Comparison of ENCODE assay signal across 7 cellular contexts in genomic region chr3:39146083-39146501, GRCh38. TPM values are rescaled to one million over a fixed set of nuclear protein-coding genes. Genes with fewer than 3 reads are reported as not detected.
DNase-seq lines count a peak whose midpoint lies in the region; ATAC-seq and TF ChIP-seq lines count a peak whose summit lies in the region.

No MANE protein-coding gene starts in this region.

- H3K27ac Mint-ChIP-seq in H9 = peak overlapping the region in 2 of 3 experiments; percentile 36 to 61; a peak in 2 of 7 replicates
- H3K27ac Mint-ChIP-seq in activated T-cell treated with anti-CD3 and anti-CD28 coated beads, Interleukin-2, amount 50 U/mL, for 72 hours = peak overlapping the region; percentile 60
- peak overlapping the region; percentile 1 to 59 for H3K27ac Mint-ChIP-seq in stimulated activated naive CD8-positive, alpha-beta T cell treated with anti-CD3 and anti-CD28 coated beads, Interleukin-15, amount 100 ng/mL, for 72 hours

- H3K4ac ChIP-seq in H9 (ENCODE audit: low read depth, low read length) = no peak overlapping the region

- H3K23me2 ChIP-seq in H9 (ENCODE audit: insufficient read length, low read depth, low read length, poor library complexity, severe bottlenecking) = no peaks in the 10 kb centered on the region

- H2AK5ac ChIP-seq in H9 (ENCODE audit: insufficient read length, low read length) = no peak overlapping the region

- no peak overlapping the region for H3K23ac ChIP-seq in H9 (ENCODE audit: insufficient read length, low read depth, low read length)

- H3K9me3 ChIP-seq in H9 (ENCODE audit: control insufficient read depth, low read depth, low read length) = no peaks in the 10 kb centered on the region

- H3K4me1 Mint-ChIP-seq in H9 = peaks cover 47 to 52% of the 10 kb centered on the region in 2 experiments
- H3K4me1 Mint-ChIP-seq in activated T-cell treated with anti-CD3 and anti-CD28 coated beads, Interleukin-2, amount 50 U/mL, for 72 hours (ENCODE audit: low read depth) = peaks cover 76% of the 10 kb centered on the region
- peaks cover 85% of the 10 kb centered on the region for H3K4me1 Mint-ChIP-seq in stimulated activated naive CD8-positive, alpha-beta T cell treated with anti-CD3 and anti-CD28 coated beads, Interleukin-15, amount 100 ng/mL, for 72 hours

- no peak overlapping the region for H3K4me3 Mint-ChIP-seq in H9
- H3K4me3 Mint-ChIP-seq in activated T-cell treated with anti-CD3 and anti-CD28 coated beads, Interleukin-2, amount 50 U/mL, for 72 hours = peak overlapping the region; percentile 41 to 93
- H3K4me3 Mint-ChIP-seq in stimulated activated naive CD8-positive, alpha-beta T cell treated with anti-CD3 and anti-CD28 coated beads, Interleukin-15, amount 100 ng/mL, for 72 hours = peak overlapping the region in 1 of 2 donors; percentile 63

- no peak overlapping the region for H2BK12ac ChIP-seq in H9 (ENCODE audit: insufficient read length, low read depth, low read length)

- no peaks in the 10 kb centered on the region for H4K20me1 ChIP-seq in H9 (ENCODE audit: control insufficient read depth, insufficient read depth, insufficient read length)

- H3K79me2 ChIP-seq in H9 (ENCODE audit: insufficient read depth, low read length) = peaks cover 5% of the 10 kb centered on the region; the same call in 1 of the 2 replicates

- no peak overlapping the region for H2BK120ac ChIP-seq in H9 (ENCODE audit: low read depth, low read length, poor library complexity, severe bottlenecking)

- H4K91ac ChIP-seq in H9 (ENCODE audit: insufficient read length, low read depth, low read length) = no peak overlapping the region

- no peak overlapping the region for H2AFZ ChIP-seq in H9 (ENCODE audit: low read length)

- no peaks in the 10 kb centered on the region for H3K27me3 ChIP-seq in H9 (ENCODE audit: insufficient read depth, low read length)

- TF ChIP-seq CTCF in H9 (conservative IDR thresholded peaks at IDR 0.05) = no peak

- no peak overlapping the region for H3K9ac ChIP-seq in H9 (ENCODE audit: extremely low read depth, insufficient read length, low read length)

- no peak overlapping the region for H4K5ac ChIP-seq in H9 (ENCODE audit: insufficient read length, low read depth, low read length)

- H3K56ac ChIP-seq in H9 (ENCODE audit: insufficient read length, low read depth, low read length) = no peak overlapping the region

- H3K79me1 ChIP-seq in H9 (ENCODE audit: insufficient read depth, low read depth, low read length, poor library complexity, severe bottlenecking) = no peaks in the 10 kb centered on the region

- no peak overlapping the region for H3K27ac ChIP-seq in H9 (ENCODE audit: insufficient read length, low read depth, low read length)

- no peak overlapping the region for H3K14ac ChIP-seq in H9 (ENCODE audit: insufficient read depth, low read length)

- H3K27me3 Mint-ChIP-seq in H9 (ENCODE audit: low read depth) = peaks cover 2% of the 10 kb centered on the region; the same call in 1 of the 2 replicates
- no peaks in the 10 kb centered on the region for H3K27me3 Mint-ChIP-seq in activated T-cell treated with anti-CD3 and anti-CD28 coated beads, Interleukin-2, amount 50 U/mL, for 72 hours (ENCODE audit: low read depth)
- H3K27me3 Mint-ChIP-seq in stimulated activated naive CD8-positive, alpha-beta T cell treated with anti-CD3 and anti-CD28 coated beads, Interleukin-15, amount 100 ng/mL, for 72 hours = no peaks in the 10 kb centered on the region

- no CpG with 5 or more reads among the region's 11 CpGs for WGBS in H9 (ENCODE audit: extremely low coverage, insufficient read length, low lambda C conversion rate)

- ATAC-seq in activated T-cell treated with anti-CD3 and anti-CD28 coated beads, Interleukin-2, amount 50 U/mL, for 72 hours (replicated peaks in 1 of 2) = no peak
- no peak for ATAC-seq in stimulated activated naive CD8-positive, alpha-beta T cell treated with anti-CD3 and anti-CD28 coated beads, Interleukin-15, amount 100 ng/mL, for 72 hours
- no peak for ATAC-seq in HG03439 (IDR thresholded peaks at IDR 0.05; ENCODE audit: unreplicated experiment)

- H3K18ac ChIP-seq in H9 (ENCODE audit: insufficient read length, low read depth, low read length) = no peak overlapping the region

- H2BK20ac ChIP-seq in H9 (ENCODE audit: low read depth, low read length, poor library complexity, severe bottlenecking) = no peak overlapping the region

- H4K8ac ChIP-seq in H9 (replicated peaks; ENCODE audit: insufficient read length, low read depth, low read length) = no peak overlapping the region

- H2BK5ac ChIP-seq in H9 (ENCODE audit: insufficient read length, low read length) = no peak overlapping the region

- DNase-seq in H9 = peak; percentile 29
- DNase-seq in activated T-cell treated with anti-CD3 and anti-CD28 coated beads, Interleukin-2, amount 50 U/mL, for 72 hours = no peak
- peak; percentile 67 for DNase-seq in hepatic stellate cell (ENCODE audit: low spot score)
- no peak for DNase-seq in stimulated activated naive CD8-positive, alpha-beta T cell treated with anti-CD3 and anti-CD28 coated beads, Interleukin-15, amount 100 ng/mL, for 72 hours
- no peak for DNase-seq in COLO829 (ENCODE audit: low spot score)
- no peak for DNase-seq in COLO668 (lab: John Stamatoyannopoulos, UW; ENCODE audit: unreplicated experiment)

- H3K9me3 Mint-ChIP-seq in H9 = no peaks in the 10 kb centered on the region
- H3K9me3 Mint-ChIP-seq in activated T-cell treated with anti-CD3 and anti-CD28 coated beads, Interleukin-2, amount 50 U/mL, for 72 hours = no peaks in the 10 kb centered on the region
- H3K9me3 Mint-ChIP-seq in stimulated activated naive CD8-positive, alpha-beta T cell treated with anti-CD3 and anti-CD28 coated beads, Interleukin-15, amount 100 ng/mL, for 72 hours = no peaks in the 10 kb centered on the region

- peaks cover 14 to 56% (median 44%) of the 10 kb centered on the region in 3 experiments; a peak in 6 of 7 replicates for H3K36me3 Mint-ChIP-seq in H9 (ENCODE audit: insufficient read depth in 1 of 3, low read depth in 3 of 3)
- H3K36me3 Mint-ChIP-seq in activated T-cell treated with anti-CD3 and anti-CD28 coated beads, Interleukin-2, amount 50 U/mL, for 72 hours (ENCODE audit: insufficient read depth in 2 of 2) = peaks cover 34 to 46% of the 10 kb centered on the region in 2 donors

- H3K4me2 ChIP-seq in H9 (ENCODE audit: insufficient read depth, insufficient read length, low read length) = no peak overlapping the region

- H3K4me1 ChIP-seq in H9 (ENCODE audit: insufficient read depth, low read length) = peaks cover 22% of the 10 kb centered on the region; the same call in 1 of the 2 replicates

- H3T11ph ChIP-seq in H9 (ENCODE audit: low read length) = no peak overlapping the region

- no peak overlapping the region for H2BK15ac ChIP-seq in H9 (ENCODE audit: low read depth, low read length)

RNA-seq across cellular contexts. Expression of gene CSRNP1, which starts 7.3 kb away (rescaled TPM):
- total RNA-seq in H9 (2021) = 8.2 and 8.5 TPM in 2 replicates
- 10 to 100 TPM; 68.7 to 81.3 TPM for total RNA-seq in activated T-cell treated with anti-CD3 and anti-CD28 coated beads, Interleukin-2, amount 50 U/mL, for 72 hours

RNA-seq across cellular contexts. Expression of gene TTC21A, which starts 38.6 kb away (rescaled TPM):
- total RNA-seq in H9 (2021) = 1.7 and 2.3 TPM in 2 replicates
- 1 to 10 TPM; 2.0 to 2.2 TPM for total RNA-seq in activated T-cell treated with anti-CD3 and anti-CD28 coated beads, Interleukin-2, amount 50 U/mL, for 72 hours

RNA-seq across cellular contexts. Expression of gene GORASP1, which starts 38.7 kb away (rescaled TPM):
- total RNA-seq in H9 (2021) = 36.1 and 37.4 TPM in 2 replicates
- total RNA-seq in activated T-cell treated with anti-CD3 and anti-CD28 coated beads, Interleukin-2, amount 50 U/mL, for 72 hours = 10 to 100 TPM; 20.0 to 24.5 TPM

RNA-seq across cellular contexts. Expression of gene XIRP1, which starts 46.3 kb away (rescaled TPM):
- not detected in 2 replicates for total RNA-seq in H9 (2021)
- under 1 TPM; 0.09 to 0.10 TPM for total RNA-seq in activated T-cell treated with anti-CD3 and anti-CD28 coated beads, Interleukin-2, amount 50 U/mL, for 72 hours

Comparison
In these comparisons a context has a peak if more than half of its experiments do, and no peak if none do; other contexts are left out.
1. DNase-seq: peak in H9 (single experiment) and hepatic stellate cell (single experiment); none in activated T-cell treated with anti-CD3 and anti-CD28 coated beads, Interleukin-2, amount 50 U/mL, for 72 hours (0 of 2), stimulated activated naive CD8-positive, alpha-beta T cell treated with anti-CD3 and anti-CD28 coated beads, Interleukin-15, amount 100 ng/mL, for 72 hours (0 of 2), COLO829 (single experiment) and COLO668 (single experiment).
2. H3K4me3 Mint-ChIP-seq: peak in activated T-cell treated with anti-CD3 and anti-CD28 coated beads, Interleukin-2, amount 50 U/mL, for 72 hours (2 of 2); none in H9 (0 of 2).
3. Peak in every context shown above with its lines, with median percentiles within 50 percentile points of each other: H3K27ac Mint-ChIP-seq.